ENCODE assay signal across 8 cellular contexts in genomic region chr21:20999567-21000169, GRCh38. TPM values are rescaled to one million over a fixed set of nuclear protein-coding genes. Genes with fewer than 3 reads are reported as not detected.
DNase-seq lines count a peak whose midpoint lies in the region; ATAC-seq, FAIRE-seq and TF ChIP-seq lines count a peak whose summit lies in the region.

No MANE protein-coding gene starts in this region.

- H3K4me3 ChIP-seq in AG04450 (ENCODE audit: low read depth, low read length) (no peak overlapping the region), NB4 (ENCODE audit: low read depth, low read length) (no peak overlapping the region), epithelial cell of esophagus (ENCODE audit: low read length) (no peak overlapping the region)

- H3K27me3 ChIP-seq in AG04450 (ENCODE audit: control insufficient read depth, insufficient read depth, low read length): peaks cover 4% of the 10 kb centered on the region

- FAIRE-seq in GM12891 (lab: Jason Lieb, UNC): no peak
- peak; percentile 86 for FAIRE-seq in TTC549 (lab: Jason Lieb, UNC)

- CTCF ChIA-PET in AG04450 (lab: Charles Lee): interaction anchor here (0.7 to 4.0 kb wide), 14 partner anchors 20 to 1793 kb away, joined by 3 to 25 read pairs (median 4); no protein-coding TSS in a partner anchor

- POLR2A ChIA-PET in AG04450 (lab: Yijun Ruan, JAX): no interaction called here

- TF ChIP-seq CTCF in AG04450 (IDR thresholded peaks at IDR 0.05; ENCODE audit: low read depth, low read length) (peak; percentile 91), NB4 (IDR thresholded peaks at IDR 0.05; ENCODE audit: low read depth, low read length) (peak; percentile 80), epithelial cell of esophagus (IDR thresholded peaks at IDR 0.05; ENCODE audit: insufficient read depth, low read depth, low read length, missing control alignments) (peak; percentile 70)

- DNase-seq in AG04450 (ENCODE audit: low read depth, low spot score): no peak
- peak; percentile 27 for DNase-seq in GM12891 (ENCODE audit: insufficient read length, low spot score)
- peak; percentile 35 for DNase-seq in NB4 (ENCODE audit: low read depth)
- peak; percentile 42 for DNase-seq in epithelial cell of esophagus (ENCODE audit: low read depth)
- peak; percentile 35 for DNase-seq in mucosa of gallbladder (ENCODE audit: low spot score)

- TF ChIP-seq POLR2A in GM12891 (IDR thresholded peaks at IDR 0.05; ENCODE audit: low read depth, low read length) (no peak), NB4 (IDR thresholded peaks at IDR 0.05; ENCODE audit: extremely low read depth, insufficient read length) (no peak)

- H3K9me3 ChIP-seq in AG04450 (ENCODE audit: control insufficient read depth, insufficient read depth, low read length): no peaks in the 10 kb centered on the region

- no peak for ATAC-seq in GM21390 (IDR thresholded peaks at IDR 0.05; ENCODE audit: unreplicated experiment)
- ATAC-seq in GM21515 (IDR thresholded peaks at IDR 0.05; ENCODE audit: unreplicated experiment): no peak

- H3K27ac ChIP-seq in AG04450 (ENCODE audit: low read depth, low read length): no peak overlapping the region

TF ChIP-seq in GM12891, 5 proteins besides CTCF, POLR2A, EP300 and RAD21:
- TF ChIP-seq POLR2AphosphoS5 (IDR thresholded peaks at IDR 0.05; ENCODE audit: low read depth, low read length): no peak
- TF ChIP-seq TAF1 (IDR thresholded peaks at IDR 0.05; ENCODE audit: low read depth, low read length): no peak
- TF ChIP-seq POU2F2 (IDR thresholded peaks at IDR 0.05; ENCODE audit: low read depth, low read length): no peak
- no peak for TF ChIP-seq PAX5 (IDR thresholded peaks at IDR 0.05; ENCODE audit: insufficient read depth, low read length, severe bottlenecking)
- no peak for TF ChIP-seq SPI1 (IDR thresholded peaks at IDR 0.05; ENCODE audit: low read depth, low read length)

RNA-seq across cellular contexts. Expression of gene NCAM2, which starts 1.5 kb away (rescaled TPM):
- 5.3 and 7.7 TPM in 2 replicates for polyA plus RNA-seq in AG04450 (2011; rRNA removed)
- polyA minus RNA-seq in AG04450 (2011; rRNA and poly(A)+ RNA removed): 2.6 and 10.1 TPM in 2 replicates
- not detected for polyA plus RNA-seq in GM12891 (2012; ENCODE audit: low read depth, missing spikeins)
- total RNA-seq in mucosa of gallbladder: 1.8 TPM
